Comparison of ENCODE assay signal across 8 cellular contexts in the genomic region with DNA sequence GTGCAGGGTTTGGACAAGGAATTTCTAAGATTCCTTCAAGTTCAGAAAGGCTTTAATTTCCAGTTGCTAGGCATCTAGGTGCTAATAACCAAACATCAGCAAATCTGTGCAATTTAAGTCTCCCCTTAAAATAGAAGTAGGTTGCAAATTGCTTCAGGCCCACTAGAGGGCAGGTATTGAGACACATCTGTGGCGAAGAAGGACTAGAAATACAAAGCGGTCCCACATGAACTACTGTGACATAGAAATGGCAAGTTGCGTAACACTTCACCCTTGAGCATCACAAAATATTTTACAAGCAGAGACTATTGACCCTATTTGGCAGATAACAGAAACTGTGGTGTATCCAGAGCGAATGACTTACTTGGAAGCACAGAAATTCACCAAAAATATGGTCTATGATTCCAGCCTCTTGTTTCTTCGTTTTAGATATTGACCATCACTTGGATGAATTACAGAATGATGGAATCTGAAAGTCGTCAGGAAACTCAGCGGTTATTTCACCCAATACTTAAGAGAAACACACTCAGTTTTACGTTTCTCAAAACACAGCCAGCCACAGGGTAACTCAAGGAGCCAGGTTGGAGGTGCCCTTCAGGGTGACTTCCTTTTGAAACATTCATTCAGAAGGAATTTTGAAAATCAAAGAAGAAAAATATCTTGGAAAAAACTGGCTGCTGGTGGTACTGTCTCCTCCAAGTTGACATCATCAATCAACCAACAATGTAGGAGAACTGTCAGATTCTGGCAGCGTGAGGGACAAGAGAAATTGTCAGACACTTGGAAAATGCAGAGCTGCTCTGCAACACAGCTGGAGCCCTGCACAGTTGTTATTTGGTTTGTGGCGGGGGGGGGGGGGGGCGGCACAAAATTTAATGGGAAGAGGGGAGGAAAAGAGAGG.
DNase-seq lines count a peak whose midpoint lies in the region; ATAC-seq and TF ChIP-seq lines count a peak whose summit lies in the region.

No MANE protein-coding gene starts in this region.

- no peaks in the 10 kb centered on the region for H3K36me3 Mint-ChIP-seq in activated T-helper 17 cell treated with anti-CD3 and anti-CD28 coated beads, Interleukin-2, amount 50 U/mL, for 72 hours (ENCODE audit: low read depth)

- no peaks in the 10 kb centered on the region for H4K20me1 ChIP-seq in HCT116 (ENCODE audit: insufficient read depth)
- no peaks in the 10 kb centered on the region for H4K20me1 ChIP-seq in PC-9 (ENCODE audit: insufficient read depth)

- POLR2A ChIA-PET in HCT116 (lab: Charles Lee), result no interaction called here
- POLR2A ChIA-PET in PC-9 (lab: Charles Lee; ENCODE audit: unreplicated experiment), result no interaction called here

- H3K9me3 Mint-ChIP-seq in activated T-helper 17 cell treated with anti-CD3 and anti-CD28 coated beads, Interleukin-2, amount 50 U/mL, for 72 hours, result no peaks in the 10 kb centered on the region

- H3K4me1 ChIP-seq in HCT116 (ENCODE audit: control insufficient read depth in 1 of 2, insufficient read depth in 2 of 2, low read length in 2 of 2), result no peaks in the 10 kb centered on the region
- H3K4me1 ChIP-seq in PC-9 (replicated peaks; ENCODE audit: insufficient read depth), result no peaks in the 10 kb centered on the region

- H3K4me3 Mint-ChIP-seq in activated T-helper 17 cell treated with anti-CD3 and anti-CD28 coated beads, Interleukin-2, amount 50 U/mL, for 72 hours, result no peak overlapping the region

- H3K9me3 ChIP-seq in HCT116 (ENCODE audit: control insufficient read depth in 1 of 2, insufficient read depth in 1 of 2, low read depth in 1 of 2, low read length in 2 of 2) (no peaks in the 10 kb centered on the region), PC-9 (ENCODE audit: insufficient read depth, low read depth) (no peaks in the 10 kb centered on the region)

- TF ChIP-seq POLR2A in HCT116 (IDR thresholded peaks at IDR 0.05; ENCODE audit: borderline replicate concordance, extremely low read depth, insufficient read depth, insufficient read length), result no peak

- H3K27ac ChIP-seq in HCT116 (ENCODE audit: low read depth, low read length), result no peak overlapping the region
- no peak overlapping the region for H3K27ac ChIP-seq in PC-9

- H3K4me3 ChIP-seq in HCT116 (replicated peaks in 1 of 2; ENCODE audit: low read depth in 1 of 2, low read length in 2 of 2), result no peak overlapping the region
- no peak overlapping the region for H3K4me3 ChIP-seq in PC-9

- no peak overlapping the region for H3K9ac ChIP-seq in HCT116 (ENCODE audit: low read length)

- TF ChIP-seq CTCF in HCT116 (IDR thresholded peaks at IDR 0.05 in 2 of 3, conservative IDR thresholded peaks at IDR 0.05 in 1 of 3; ENCODE audit: borderline replicate concordance in 1 of 3, insufficient read depth in 1 of 3, low read depth in 2 of 3, low read length in 2 of 3) (peak; percentile 22 to 66 (median 62); a peak in 5 of 6 replicates), PC-9 (conservative IDR thresholded peaks at IDR 0.05) (peak; percentile 60)

- RAD21 ChIA-PET in HCT116 (lab: Charles Lee; ENCODE audit: low non-redundant PET in 1 of 2, low total read pairs in 2 of 2, uncharacterized antibody in 2 of 2, unreplicated experiment in 2 of 2), result no interaction called here

- ATAC-seq in HCT116, result peak; percentile 72
- ATAC-seq in activated T-helper 17 cell treated with anti-CD3 and anti-CD28 coated beads, Interleukin-2, amount 50 U/mL, for 72 hours (replicated peaks), result no peak

- H3K4me1 Mint-ChIP-seq in activated T-helper 17 cell treated with anti-CD3 and anti-CD28 coated beads, Interleukin-2, amount 50 U/mL, for 72 hours, result no peaks in the 10 kb centered on the region

- H3K27me3 Mint-ChIP-seq in activated T-helper 17 cell treated with anti-CD3 and anti-CD28 coated beads, Interleukin-2, amount 50 U/mL, for 72 hours, result no peaks in the 10 kb centered on the region

- CTCF ChIA-PET in HCT116 (lab: Charles Lee) (interaction anchor here (0.9 kb wide), 1 partner anchor 402 kb away, joined by 3 read pairs; no protein-coding TSS in a partner anchor), PC-9 (lab: Charles Lee) (no interaction called here)

- no peak overlapping the region for H3K27ac Mint-ChIP-seq in activated T-helper 17 cell treated with anti-CD3 and anti-CD28 coated beads, Interleukin-2, amount 50 U/mL, for 72 hours

- no peaks in the 10 kb centered on the region for H3F3A ChIP-seq in PC-9 (ENCODE audit: insufficient read depth, low read depth)

- DNase-seq in NCI-H1105 treated with DMSO at 0.1 percent for 48 hours (lab: John Stamatoyannopoulos, UW) (peak; percentile 2), NCI-H1105 (lab: John Stamatoyannopoulos, UW) (no peak), HCT116 (ENCODE audit: low read depth, low spot score) (peak; percentile 4), PC-9 (peak in 1 of 2 experiments; percentile 1), hepatic stellate cell (ENCODE audit: low spot score) (peak; percentile 2), occipital lobe (lab: John Stamatoyannopoulos, UW) (no peak)
- no peak for DNase-seq in effector CD8-positive, alpha-beta T cell (lab: John Stamatoyannopoulos, UW)

- H3K4me2 ChIP-seq in HCT116 (ENCODE audit: low read length), result no peak overlapping the region
- H3K4me2 ChIP-seq in PC-9, result no peak overlapping the region

- TF ChIP-seq RAD21 in HCT116 (IDR thresholded peaks at IDR 0.05; ENCODE audit: low read depth), result peak; percentile 44

- H3K9me2 ChIP-seq in HCT116 (ENCODE audit: insufficient read depth) (no peaks in the 10 kb centered on the region), PC-9 (ENCODE audit: insufficient read depth) (no peaks in the 10 kb centered on the region)

- H2AFZ ChIP-seq in HCT116 (ENCODE audit: low read depth, low read length, poor library complexity, severe bottlenecking), result no peak overlapping the region
- no peak overlapping the region for H2AFZ ChIP-seq in PC-9

- intact Hi-C loops in HCT116 (cut with micrococcal nuclease), result loop anchor here (2.0 kb wide), 1 partner anchor 660 kb away; no protein-coding TSS in a partner anchor
- intact Hi-C loops in PC-9 (cut with micrococcal nuclease; ENCODE audit: unreplicated experiment), result loop anchor here (5.0 kb wide), 1 partner anchor 661 kb away; no protein-coding TSS in a partner anchor

- H3K79me2 ChIP-seq in HCT116 (ENCODE audit: insufficient read depth, low read length) (no peaks in the 10 kb centered on the region), PC-9 (ENCODE audit: low read depth) (no peaks in the 10 kb centered on the region)

- no TSS peak for BruUV-seq in HCT116 (replicated peaks; lab: Mats Ljungman, UMichigan)
- no TSS peak for BruUV-seq in PC-9 (replicated peaks; lab: Mats Ljungman, UMichigan)

- peaks cover 18% of the 10 kb centered on the region; the same call in 1 of the 2 replicates for H3K27me3 ChIP-seq in HCT116 (ENCODE audit: insufficient read depth, low read length)
- no peaks in the 10 kb centered on the region; the same call in 1 of the 2 replicates for H3K27me3 ChIP-seq in PC-9 (ENCODE audit: insufficient read depth, low read depth)

- H3K36me3 ChIP-seq in HCT116 (ENCODE audit: control insufficient read depth in 1 of 2, insufficient read depth in 2 of 2, low read length in 2 of 2), result no peaks in the 10 kb centered on the region
- H3K36me3 ChIP-seq in PC-9 (ENCODE audit: low read depth), result no peaks in the 10 kb centered on the region

TF ChIP-seq in HCT116, 20 proteins besides CTCF, POLR2A, EP300 and RAD21:
- TF ChIP-seq JUND (IDR thresholded peaks at IDR 0.05), result no peak
- TF ChIP-seq ZBTB33 (IDR thresholded peaks at IDR 0.05; ENCODE audit: extremely low read depth, insufficient replicate concordance, low read length), result no peak
- peak; percentile 49 for TF ChIP-seq CEBPB (IDR thresholded peaks at IDR 0.05; ENCODE audit: low read depth)
- no peak for TF ChIP-seq SRF (IDR thresholded peaks at IDR 0.05; ENCODE audit: low read depth)
- no peak for TF ChIP-seq CBX3 (IDR thresholded peaks at IDR 0.05; ENCODE audit: low read depth)
- TF ChIP-seq EZH2phosphoT487 (IDR thresholded peaks at IDR 0.05; ENCODE audit: borderline replicate concordance), result no peak
- TF ChIP-seq TCF7L2 (IDR thresholded peaks at IDR 0.05; ENCODE audit: borderline replicate concordance, extremely low read depth, insufficient read depth, insufficient read length), result no peak
TF ChIP-seq in HCT116: peak in this region for 1.

Comparison
In these comparisons a context has a peak if more than half of its experiments do, and no peak if none do; other contexts are left out.
1. DNase-seq: peak in NCI-H1105 treated with DMSO at 0.1 percent for 48 hours (single experiment), HCT116 (single experiment) and hepatic stellate cell (single experiment); none in NCI-H1105 (single experiment), occipital lobe (single experiment) and effector CD8-positive, alpha-beta T cell (single experiment).